ENCODE assay signal across 25 cellular contexts in genomic region chr10:93518531-93518930, GRCh38. TPM values are rescaled to one million over a fixed set of nuclear protein-coding genes. Genes with fewer than 3 reads are reported as not detected.
"Had no signal": no experiment of that assay in that cellular context is flagged by ENCODE, and none has a peak within 500 bp of the region (broad histone marks: within the 10 kb centered on the region; RNA-seq: fewer than 3 reads in every experiment).

No MANE protein-coding gene starts in this region.

- H3K9me3 ChIP-seq: SJCRH30 had no signal

- H3K4me1 ChIP-seq: SJCRH30 had no signal

- H3K27ac ChIP-seq: SJCRH30 had no signal

- DNase-seq: IMR-90, Karpas-422, KG1, MM.1S, NCI-H1092 treated with DMSO at 0.1 percent for 48 hours, NCI-H1436, NCI-H187, NCI-H2029, NCI-H2081 treated with DMSO at 0.1 percent for 48 hours, NCI-H2171, NCI-H226, NCI-H446, NCI-H510A, NCI-H524 treated with DMSO at 0.1 percent for 48 hours, NCI-H69, NCI-H774, SHP77 treated with DMSO at 0.1 percent for 48 hours, SJCRH30, SW 1271, T-cell had no signal

- H3K4me3 ChIP-seq: SJCRH30 had no signal

- ATAC-seq: HepG2, Right ventricle myocardium inferior, T-cell had no signal

- H3K27me3 ChIP-seq: SJCRH30 had no signal

RNA-seq across cellular contexts. Expression of gene FFAR4, which starts 47.9 kb away (rescaled TPM):
- total RNA-seq: HepG2, HT1080, IMR-90, M059J, RPMI7951, SJCRH30, T-cell had no signal
- polyA plus RNA-seq: IMR-90 had no signal
